In genomic region chr11:121295246-121296007, GRCh38 we compare ENCODE assay signal across 2 cellular contexts.
TF ChIP-seq lines count a peak whose summit lies in the region.

No MANE protein-coding gene starts in this region.

TF ChIP-seq in WTC11, 78 proteins besides CTCF, POLR2A, EP300 and RAD21 (continued from another document and continues in another):
- TF ChIP-seq E2F1 (CRISPR knock-in tag; IDR thresholded peaks at IDR 0.05) (no peak), NFE2L1 (CRISPR knock-in tag; IDR thresholded peaks at IDR 0.05) (no peak), KAT7 (CRISPR knock-in tag; IDR thresholded peaks at IDR 0.05; ENCODE audit: borderline replicate concordance) (no peak), ZNF425 (CRISPR knock-in tag; conservative IDR thresholded peaks at IDR 0.05) (no peak), GABPB1 (CRISPR knock-in tag; IDR thresholded peaks at IDR 0.05) (no peak), AFF4 (CRISPR knock-in tag; IDR thresholded peaks at IDR 0.05; ENCODE audit: borderline replicate concordance) (no peak), PRDM15 (CRISPR knock-in tag; IDR thresholded peaks at IDR 0.05) (no peak), ELF4 (CRISPR knock-in tag; IDR thresholded peaks at IDR 0.05; ENCODE audit: low read depth) (no peak), ZBTB43 (CRISPR knock-in tag; IDR thresholded peaks at IDR 0.05) (no peak)

TF ChIP-seq in SK-N-SH treated with all-trans-retinoic acid at 6 μM for 48 hours, 23 proteins besides CTCF, POLR2A, EP300 and RAD21:
- no peak for TF ChIP-seq CSRNP3 (CRISPR knock-in tag; IDR thresholded peaks at IDR 0.05)
- TF ChIP-seq ZFP30 (CRISPR knock-in tag; IDR thresholded peaks at IDR 0.05), result no peak
- TF ChIP-seq POU6F1 (CRISPR knock-in tag; IDR thresholded peaks at IDR 0.05; ENCODE audit: borderline replicate concordance, low read depth), result no peak
- TF ChIP-seq GLIS3 (CRISPR knock-in tag; IDR thresholded peaks at IDR 0.05), result no peak
- TF ChIP-seq ZC3H10 (CRISPR knock-in tag; IDR thresholded peaks at IDR 0.05), result no peak
- no peak for TF ChIP-seq PATZ1 (CRISPR knock-in tag; IDR thresholded peaks at IDR 0.05; ENCODE audit: borderline replicate concordance)
